ENCODE assay signal across 1 cellular context in genomic region chr15:89628301-89628700, GRCh38.
TF ChIP-seq lines count a peak whose summit lies in the region.

No MANE protein-coding gene starts in this region.

TF ChIP-seq in WTC11, 78 proteins besides CTCF, POLR2A, EP300 and RAD21 (continued from another document):
- TF ChIP-seq ZNF281 (CRISPR knock-in tag; IDR thresholded peaks at IDR 0.05): no peak
TF ChIP-seq in WTC11: peak in this region for 0.
